ENCODE assay signal across 17 cellular contexts in the genomic region with DNA sequence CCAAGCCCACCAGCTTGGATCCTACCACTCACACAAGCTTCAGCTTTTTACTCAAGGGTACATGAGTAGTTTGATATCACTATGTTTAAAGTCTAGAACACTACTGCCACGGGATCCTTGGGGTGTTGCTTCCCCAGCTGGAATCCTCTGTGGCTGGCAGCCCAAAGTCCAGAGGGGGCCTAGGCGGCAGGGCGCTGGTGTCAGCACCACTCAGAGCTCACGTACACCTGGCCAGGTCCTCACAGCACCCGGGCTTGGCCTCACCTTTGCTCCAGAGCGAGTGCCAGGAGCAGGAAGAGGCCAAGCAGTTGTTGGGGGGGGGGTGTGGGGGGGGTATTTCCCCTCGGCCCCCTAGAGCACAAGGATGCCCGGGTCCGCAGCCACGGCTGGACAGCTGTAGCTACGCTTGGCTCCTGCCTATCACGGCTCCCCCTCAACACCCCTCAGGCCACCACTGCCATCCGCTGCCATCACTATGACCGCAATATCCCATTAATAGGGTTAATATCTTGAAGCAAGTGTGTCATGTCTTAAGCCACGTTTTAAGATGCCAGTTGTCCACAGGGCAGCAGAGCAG. TPM values are rescaled to one million over a fixed set of nuclear protein-coding genes. Genes with fewer than 3 reads are reported as not detected.
DNase-seq lines count a peak whose midpoint lies in the region; ATAC-seq and TF ChIP-seq lines count a peak whose summit lies in the region.
"Had no signal": no experiment of that assay in that cellular context is flagged by ENCODE, and none has a peak within 500 bp of the region (broad histone marks: within the 10 kb centered on the region; RNA-seq: fewer than 3 reads in every experiment).

No MANE protein-coding gene starts in this region.

- H3K36me3 Mint-ChIP-seq in Calu3 (ENCODE audit: insufficient read depth, unreplicated experiment) (peaks cover 28% of the 10 kb centered on the region), endodermal cell (ENCODE audit: low read depth) (peaks cover 25% of the 10 kb centered on the region)
- H3K36me3 Mint-ChIP-seq in naive thymus-derived CD8-positive, alpha-beta T cell, result peaks cover 0 to 90% (median 7%) of the 10 kb centered on the region in 3 donors

- no TSS peak for BruUV-seq in Calu3 (replicated peaks; lab: Mats Ljungman, UMichigan)

- H3K36me3 ChIP-seq in OCI-LY1 (ENCODE audit: insufficient read depth, low read length), result peaks cover 92% of the 10 kb centered on the region
- peaks cover 45% of the 10 kb centered on the region for H3K36me3 ChIP-seq in endodermal cell (ENCODE audit: control insufficient read depth, insufficient read depth, low read length)

- no peak overlapping the region for H3K4me3 ChIP-seq in OCI-LY1 (ENCODE audit: low read depth, low read length, poor library complexity, severe bottlenecking)
- H3K4me3 ChIP-seq in endodermal cell (ENCODE audit: low read length), result no peak overlapping the region
- H3K4me3 ChIP-seq: left lung had no signal

- peaks cover 8% of the 10 kb centered on the region for H3K4me1 ChIP-seq in OCI-LY1 (ENCODE audit: insufficient read depth, low read length, severe bottlenecking)
- peaks cover 6% of the 10 kb centered on the region for H3K4me1 ChIP-seq in endodermal cell (ENCODE audit: control insufficient read depth, insufficient read depth, low read length)
- H3K4me1 ChIP-seq: left lung had no signal

- 93 to 94% methylated on average over 2 to 12 of the region's 15 CpGs for WGBS in endodermal cell (ENCODE audit: insufficient coverage in 1 of 2, insufficient read length in 1 of 2), 2 experiments

- no peak for DNase-seq in Calu3
- no peak for DNase-seq in endodermal cell
- no peak for DNase-seq in naive thymus-derived CD8-positive, alpha-beta T cell
- no peak for DNase-seq in GM13976 (ENCODE audit: low spot score)
- DNase-seq in NCI-H2227 (lab: John Stamatoyannopoulos, UW; ENCODE audit: unreplicated experiment), result no peak
- DNase-seq: activated CD4-positive, alpha-beta T cell treated with anti-CD3 and anti-CD28 coated beads for 48 hours; activated naive CD4-positive, alpha-beta T cell treated with anti-CD3 and anti-CD28 coated beads, Interleukin-2, amount 50 U/mL, for 16 hours; glutamatergic neuron; HCEC 1CT; MM.1S; NCI-H1436; NCI-H526 had no signal

- intact Hi-C loops in Calu3 (cut with micrococcal nuclease; ENCODE audit: unreplicated experiment), result no loop called here

- H3K4me3 Mint-ChIP-seq in Calu3 (ENCODE audit: low read depth, unreplicated experiment), result no peak overlapping the region
- no peak overlapping the region for H3K4me3 Mint-ChIP-seq in endodermal cell
- H3K4me3 Mint-ChIP-seq in naive thymus-derived CD8-positive, alpha-beta T cell, result no peak overlapping the region

- no peaks in the 10 kb centered on the region for H3K79me2 ChIP-seq in OCI-LY1 (ENCODE audit: insufficient read depth, low read length)

- POLR2A ChIA-PET in naive thymus-derived CD8-positive, alpha-beta T cell (lab: Charles Lee), result interaction anchor here (0.8 kb wide), 1 partner anchor 40 kb away, joined by 4 read pairs; no protein-coding TSS in a partner anchor

- peak overlapping the region; percentile 22 for H3K27ac ChIP-seq in OCI-LY1 (ENCODE audit: low read depth, low read length, poor library complexity, severe bottlenecking)
- H3K27ac ChIP-seq in endodermal cell (ENCODE audit: low read depth, low read length), result peak overlapping the region; percentile 21
- H3K27ac ChIP-seq: HL-60, left lung had no signal

- no peaks in the 10 kb centered on the region for H3K27me3 ChIP-seq in OCI-LY1 (ENCODE audit: insufficient read depth, low read length)
- H3K27me3 ChIP-seq in endodermal cell (ENCODE audit: control insufficient read depth, insufficient read depth, low read length, poor library complexity, severe bottlenecking), result no peaks in the 10 kb centered on the region
- H3K27me3 ChIP-seq: left lung had no signal

- H3K9ac ChIP-seq in OCI-LY1 (ENCODE audit: low read length) (no peak overlapping the region), endodermal cell (ENCODE audit: extremely low read depth, low read length, poor library complexity, severe bottlenecking) (no peak overlapping the region)

- no peaks in the 10 kb centered on the region for H4K20me1 ChIP-seq in OCI-LY1 (ENCODE audit: insufficient read depth, low read length)

- H2AFZ ChIP-seq in OCI-LY1 (ENCODE audit: low read length), result no peak overlapping the region

- no peak for ATAC-seq in naive thymus-derived CD8-positive, alpha-beta T cell
- no peak for ATAC-seq in GM18517 (IDR thresholded peaks at IDR 0.05; ENCODE audit: unreplicated experiment)
- ATAC-seq in HG02885 (IDR thresholded peaks at IDR 0.05; ENCODE audit: poor library complexity, unreplicated experiment), result no peak
- ATAC-seq: left lung had no signal

- no peaks in the 10 kb centered on the region for H3K9me2 ChIP-seq in OCI-LY1 (ENCODE audit: low read depth, low read length)

- in situ Hi-C loops in GM13976 (cut with MboI; ENCODE audit: low sequenced_read_pairs, unreplicated experiment), result no loop called here

- H3K27ac Mint-ChIP-seq in Calu3 (ENCODE audit: unreplicated experiment) (peak overlapping the region; percentile 41), endodermal cell (no peak overlapping the region)
- peak overlapping the region in 7 of 10 donors; percentile 0 to 63 (median 46) for H3K27ac Mint-ChIP-seq in naive thymus-derived CD8-positive, alpha-beta T cell

- CTCF ChIA-PET in Calu3 (lab: Charles Lee), result no interaction called here

- H3K27me3 Mint-ChIP-seq in Calu3 (ENCODE audit: unreplicated experiment) (no peaks in the 10 kb centered on the region), endodermal cell (ENCODE audit: insufficient read depth) (no peaks in the 10 kb centered on the region)
- no peaks in the 10 kb centered on the region for H3K27me3 Mint-ChIP-seq in naive thymus-derived CD8-positive, alpha-beta T cell

- TF ChIP-seq CTCF in Calu3 (IDR thresholded peaks at IDR 0.05; ENCODE audit: unreplicated experiment) (no peak), OCI-LY1 (IDR thresholded peaks at IDR 0.05; ENCODE audit: low read length) (no peak), endodermal cell (conservative IDR thresholded peaks at IDR 0.05) (no peak), GM13976 (IDR thresholded peaks at IDR 0.05; ENCODE audit: borderline replicate concordance, control extremely low read depth, extremely low read depth, insufficient read depth, missing control alignments) (no peak)

- H3K9me3 ChIP-seq in OCI-LY1 (ENCODE audit: low read length) (no peaks in the 10 kb centered on the region), endodermal cell (ENCODE audit: control insufficient read depth, low read length) (no peaks in the 10 kb centered on the region)
- H3K9me3 ChIP-seq: left lung had no signal

- no peaks in the 10 kb centered on the region for H3K4me1 Mint-ChIP-seq in Calu3 (ENCODE audit: low read depth, unreplicated experiment)
- peaks cover 13% of the 10 kb centered on the region for H3K4me1 Mint-ChIP-seq in endodermal cell
- no peaks in the 10 kb centered on the region for H3K4me1 Mint-ChIP-seq in naive thymus-derived CD8-positive, alpha-beta T cell

- no peak overlapping the region for H3K4me2 ChIP-seq in OCI-LY1 (ENCODE audit: low read length)

- no peaks in the 10 kb centered on the region for H3F3A ChIP-seq in OCI-LY1 (ENCODE audit: insufficient read depth, low read length)

- H3K9me3 Mint-ChIP-seq in Calu3 (ENCODE audit: low read depth, unreplicated experiment) (no peaks in the 10 kb centered on the region), endodermal cell (no peaks in the 10 kb centered on the region)
- H3K9me3 Mint-ChIP-seq in naive thymus-derived CD8-positive, alpha-beta T cell, result no peaks in the 10 kb centered on the region

RNA-seq across cellular contexts. Expression of a gene that starts 17.0 kb away (rescaled TPM):
- total RNA-seq in Calu3 (2022), result 25.7 and 28.7 TPM in 2 replicates
- 10 to 100 TPM; 30.4 to 35.7 TPM for total RNA-seq in endodermal cell
- polyA plus RNA-seq in endodermal cell (2013, experiment 1 of 2), result 33.2 TPM
- 30.8 TPM for polyA plus RNA-seq in endodermal cell (2013, experiment 2 of 2)
- total RNA-seq in naive thymus-derived CD8-positive, alpha-beta T cell, result 10 to 100 TPM; 54.8 to 62.0 TPM
- 10 to 100 TPM; 27.5 to 34.8 (median 31.6) TPM for polyA plus RNA-seq in naive thymus-derived CD8-positive, alpha-beta T cell

RNA-seq across cellular contexts. Expression of a gene that starts 17.3 kb away (rescaled TPM):
- total RNA-seq in Calu3 (2022), result 26.5 and 28.6 TPM in 2 replicates
- total RNA-seq in endodermal cell, result 10 to 100 TPM; 27.0 to 29.9 TPM
- polyA plus RNA-seq in endodermal cell (2013, experiment 1 of 2), result 14.6 TPM
- 13.4 TPM for polyA plus RNA-seq in endodermal cell (2013, experiment 2 of 2)
- 10 to 100 TPM; 41.2 to 42.7 TPM for total RNA-seq in naive thymus-derived CD8-positive, alpha-beta T cell
- 10 to 100 TPM; 24.4 to 30.2 (median 26.2) TPM for polyA plus RNA-seq in naive thymus-derived CD8-positive, alpha-beta T cell

RNA-seq across cellular contexts. Expression of a gene that starts 55.8 kb away (rescaled TPM):
- total RNA-seq in Calu3 (2022), result 35.3 and 59.2 TPM in 2 replicates
- not detected for total RNA-seq in endodermal cell
- polyA plus RNA-seq in endodermal cell (2013, experiment 1 of 2), result not detected
- polyA plus RNA-seq in endodermal cell (2013, experiment 2 of 2), result not detected
- total RNA-seq in naive thymus-derived CD8-positive, alpha-beta T cell, result 10 to 100 TPM; 31.7 to 35.8 TPM
- polyA plus RNA-seq in naive thymus-derived CD8-positive, alpha-beta T cell, result 10 to 100 TPM; 52.1 to 69.5 (median 54.3) TPM

Comparison
In these comparisons a context has a peak if more than half of its experiments do, and no peak if none do; other contexts are left out.
1. RNA of a gene that starts 55.8 kb away (total RNA-seq): 31.7 to 35.8 TPM in naive thymus-derived CD8-positive, alpha-beta T cell and 35.3 to 59.2 TPM in Calu3; not detected in endodermal cell; every median in the first group is over 10 times any median in the second.